In genomic region chr15:23192313-23192712, GRCh38 we compare ENCODE assay signal across 20 cellular contexts. TPM values are rescaled to one million over a fixed set of nuclear protein-coding genes. Genes with fewer than 3 reads are reported as not detected.
"Had no signal": no experiment of that assay in that cellular context is flagged by ENCODE, and none has a peak within 500 bp of the region (broad histone marks: within the 10 kb centered on the region; RNA-seq: fewer than 3 reads in every experiment).

No MANE protein-coding gene starts in this region.

RNA-seq across cellular contexts. Expression of gene GOLGA6L1, which starts 55.7 kb away (rescaled TPM):
- total RNA-seq: activated naive CD4-positive, alpha-beta T cell treated with anti-CD3 and anti-CD28 coated beads for 36 hours; activated naive CD4-positive, alpha-beta T cell treated with anti-CD3 and anti-CD28 coated beads, Interleukin-2, amount 50 U/mL, for 72 hours; activated naive CD8-positive, alpha-beta T cell treated with anti-CD3 and anti-CD28 coated beads for 36 hours; activated naive CD8-positive, alpha-beta T cell treated with anti-CD3 and anti-CD28 coated beads, Interleukin-2, amount 10 ng/mL, durations not matched to agents 7 days and 5 days; activated T-cell treated with anti-CD3 and anti-CD28 coated beads, Interleukin-2, amount 50 U/mL, for 4 hours; activated T-cell treated with anti-CD3 and anti-CD28 coated beads, Interleukin-2, amount 50 U/mL, for 72 hours; activated T-helper 1 cell treated with anti-CD3 and anti-CD28 coated beads, Interleukin-12 subunit alpha, Interleukin-12 subunit beta, Interleukin-2, Interleukin-4 antibody, amounts not matched to agents 30 ng/mL and 10 ng/mL and 1 ng/mL, durations not matched to agents 14 hours and 24 hours and 36 hours; activated T-helper 17 cell treated with anti-CD3 and anti-CD28 coated beads, Interleukin-2, amount 50 U/mL, for 72 hours; activated T-helper 2 cell treated with anti-CD3 and anti-CD28 coated beads, Interferon-gamma antibody, Interleukin-2, Interleukin-4, amounts not matched to agents 10 μg/mL and 5 μg/mL and 100 μg/mL, durations not matched to agents 14 hours and 24 hours and 36 hours; adrenal gland; ascending aorta; astrocyte; body of pancreas; breast epithelium; bronchial epithelial cell; cardiac muscle cell; cardiac septum; cerebellum; chondrocyte had no signal
- polyA plus RNA-seq: adipose tissue, adrenal gland, cardiac muscle cell had no signal
